In genomic region chr10:119253433-119254174, GRCh38 we compare ENCODE assay signal across 8 cellular contexts. TPM values are rescaled to one million over a fixed set of nuclear protein-coding genes. Genes with fewer than 3 reads are reported as not detected.
A peak's percentile ranks its signal among the peaks of the same experiment; 100 is the strongest.
DNase-seq lines count a peak whose midpoint lies in the region; ATAC-seq lines count a peak whose summit lies in the region.

No MANE protein-coding gene starts in this region.

- no peaks in the 10 kb centered on the region for H3K9me3 ChIP-seq in SJSA1 (replicated peaks)
- H3K9me3 ChIP-seq in mesodermal cell (ENCODE audit: control insufficient read depth, low read length) = peaks cover 6% of the 10 kb centered on the region

- H3K9me3 Mint-ChIP-seq in stimulated activated naive B cell treated with anti-CD40 and anti-IgM and Interleukin-4, amounts not matched to agents 10 μg/mL and 1 μg/mL and 100 μg/mL, for 72 hours = peaks cover 0 to 2% of the 10 kb centered on the region in 2 donors

- WGBS in mesodermal cell (ENCODE audit: insufficient coverage in 2 of 2), 2 experiments = 34 to 52% methylated on average over 12 to 13 of the region's 16 CpGs

- H3K27me3 ChIP-seq in SJSA1 (replicated peaks) = no peaks in the 10 kb centered on the region

- ATAC-seq in stimulated activated naive B cell treated with anti-CD40 and anti-IgM and Interleukin-4, amounts not matched to agents 10 μg/mL and 1 μg/mL and 100 μg/mL, for 72 hours (replicated peaks) = peak; percentile 88 to 91
- no peak for ATAC-seq in GM19328 (IDR thresholded peaks at IDR 0.05; ENCODE audit: unreplicated experiment)

- peak overlapping the region; percentile 93 for H3K27ac Mint-ChIP-seq in stimulated activated naive B cell treated with anti-CD40 and anti-IgM and Interleukin-4, amounts not matched to agents 10 μg/mL and 1 μg/mL and 100 μg/mL, for 72 hours

- peaks cover 25 to 61% of the 10 kb centered on the region in 2 donors for H3K4me1 Mint-ChIP-seq in stimulated activated naive B cell treated with anti-CD40 and anti-IgM and Interleukin-4, amounts not matched to agents 10 μg/mL and 1 μg/mL and 100 μg/mL, for 72 hours

- H3K4me1 ChIP-seq in SJSA1 (replicated peaks) (peaks cover 61% of the 10 kb centered on the region), mesodermal cell (ENCODE audit: control insufficient read depth, insufficient read depth, low read length, poor library complexity, severe bottlenecking) (peaks cover 45% of the 10 kb centered on the region)

- H3K36me3 ChIP-seq in SJSA1 (no peaks in the 10 kb centered on the region), mesodermal cell (ENCODE audit: control insufficient read depth, insufficient read depth, low read length) (no peaks in the 10 kb centered on the region)

- no peaks in the 10 kb centered on the region for H3K27me3 Mint-ChIP-seq in stimulated activated naive B cell treated with anti-CD40 and anti-IgM and Interleukin-4, amounts not matched to agents 10 μg/mL and 1 μg/mL and 100 μg/mL, for 72 hours

- H3K4me3 ChIP-seq in SJSA1 (no peak overlapping the region), mesodermal cell (ENCODE audit: extremely low read depth, insufficient read depth, low read length, poor library complexity, severe bottlenecking) (no peak overlapping the region)

- peak overlapping the region; percentile 36 to 52 for H3K4me3 Mint-ChIP-seq in stimulated activated naive B cell treated with anti-CD40 and anti-IgM and Interleukin-4, amounts not matched to agents 10 μg/mL and 1 μg/mL and 100 μg/mL, for 72 hours

- in situ Hi-C loops in Caki2 (cut with HindIII; ENCODE audit: low pct_unique_long_range_greater_than_20kb, low sequenced_read_pairs) = no loop called here

- H3K36me3 Mint-ChIP-seq in stimulated activated naive B cell treated with anti-CD40 and anti-IgM and Interleukin-4, amounts not matched to agents 10 μg/mL and 1 μg/mL and 100 μg/mL, for 72 hours = peaks cover 2 to 5% of the 10 kb centered on the region in 2 donors

- H3K27ac ChIP-seq in SJSA1 (peak overlapping the region; percentile 95), mesodermal cell (ENCODE audit: low read depth, low read length, severe bottlenecking) (peak overlapping the region; percentile 92)

- peak; percentile 77 for DNase-seq in Caki2 (ENCODE audit: low read depth)
- DNase-seq in SJSA1 (ENCODE audit: low read depth in 1 of 2, low spot score in 2 of 2) = peak; percentile 92 to 96
- peak; percentile 68 to 73 for DNase-seq in dermis microvascular lymphatic vessel endothelial cell (ENCODE audit: low read depth in 2 of 2)
- peak; percentile 33 for DNase-seq in stimulated activated naive B cell treated with anti-CD40 and anti-IgM and Interleukin-4, amounts not matched to agents 10 μg/mL and 1 μg/mL and 100 μg/mL, for 72 hours
- no peak for DNase-seq in DMS114 treated with DMSO at 0.1 percent for 48 hours (lab: John Stamatoyannopoulos, UW; ENCODE audit: unreplicated experiment)
- DNase-seq in GM19240 (ENCODE audit: insufficient read length, low spot score) = no peak

RNA-seq across cellular contexts. Expression of gene GRK5, which starts 46.2 kb away (rescaled TPM):
- 0.20 and 0.61 TPM in 2 replicates for total RNA-seq in Caki2 (2014; rRNA removed; shearing (Covaris generic); ENCODE audit: low replicate concordance)
- 19.4 TPM in 2 replicates for total RNA-seq in SJSA1 (2014; rRNA removed; shearing (Covaris generic))
- 28.0 and 35.9 TPM in 2 replicates for total RNA-seq in dermis microvascular lymphatic vessel endothelial cell
- polyA plus RNA-seq in mesodermal cell (2013, experiment 1 of 2) = 23.7 TPM
- 20.1 TPM for polyA plus RNA-seq in mesodermal cell (2013, experiment 2 of 2)

Comparison
In these comparisons a context has a peak if more than half of its experiments do, and no peak if none do; other contexts are left out.
1. DNase-seq: peak in Caki2 (single experiment), SJSA1 (2 of 2), dermis microvascular lymphatic vessel endothelial cell (2 of 2) and stimulated activated naive B cell treated with anti-CD40 and anti-IgM and Interleukin-4, amounts not matched to agents 10 μg/mL and 1 μg/mL and 100 μg/mL, for 72 hours (single experiment); none in DMS114 treated with DMSO at 0.1 percent for 48 hours (single experiment) and GM19240 (single experiment).
2. RNA of gene GRK5, which starts 46.2 kb away (total RNA-seq): 28.0 to 35.9 TPM in dermis microvascular lymphatic vessel endothelial cell and 19.4 TPM in SJSA1; 0.20 to 0.61 TPM in Caki2; every median in the first group is over 10 times any median in the second.